15 cellular contexts compared by ENCODE assay signal in the genomic region with DNA sequence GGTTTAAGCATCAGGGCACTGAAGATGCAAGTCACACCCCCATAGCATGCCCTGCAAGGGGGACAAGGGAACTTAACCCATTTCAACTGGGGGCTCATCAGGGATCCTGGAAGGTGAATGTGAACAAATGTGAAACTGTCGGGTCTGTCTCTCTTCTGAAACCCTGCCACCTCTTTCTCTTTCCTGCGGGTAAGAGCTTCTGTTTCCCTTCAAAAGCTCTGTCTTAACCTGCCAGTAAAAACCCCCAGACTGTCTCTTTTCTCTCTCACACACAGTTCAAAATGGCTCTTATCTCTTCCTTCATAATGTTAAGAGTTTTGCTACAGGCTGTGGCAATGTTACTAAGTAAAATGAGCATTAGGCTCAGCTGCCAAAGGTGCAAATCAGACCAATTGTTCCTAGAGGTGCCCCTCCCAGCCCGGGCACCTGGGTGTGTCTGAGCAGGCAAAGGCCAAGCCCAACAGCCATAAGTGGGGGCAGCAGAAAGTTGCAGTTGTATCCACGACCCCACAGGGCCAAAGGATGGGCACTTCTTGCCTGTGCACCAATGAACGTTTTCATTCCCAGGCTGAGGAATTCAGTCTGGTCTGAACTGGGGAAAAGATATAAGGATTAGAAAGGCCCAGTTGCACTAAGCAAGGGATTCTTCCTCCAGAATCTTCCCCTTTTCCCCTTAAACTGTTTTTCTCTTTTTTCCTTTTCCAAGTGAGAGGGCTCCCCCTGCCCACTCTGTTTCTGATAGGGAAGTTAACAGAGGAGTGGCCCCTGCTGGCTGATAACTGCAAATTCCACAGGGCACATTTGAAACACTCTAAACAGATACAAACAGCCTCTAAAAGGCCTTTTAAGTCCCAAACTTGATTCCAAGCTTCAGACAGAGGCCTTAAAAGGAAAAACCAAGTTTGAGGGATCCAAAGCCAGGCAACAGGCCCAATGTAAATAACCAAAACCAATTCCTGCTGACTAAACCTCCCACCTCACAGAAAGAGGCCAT.
DNase-seq lines count a peak whose midpoint lies in the region; TF ChIP-seq lines count a peak whose summit lies in the region.
"Had no signal": no experiment of that assay in that cellular context is flagged by ENCODE, and none has a peak within 500 bp of the region (broad histone marks: within the 10 kb centered on the region; RNA-seq: fewer than 3 reads in every experiment).

No MANE protein-coding gene starts in this region.

- TF ChIP-seq CTCF in endothelial cell (IDR thresholded peaks at IDR 0.05; ENCODE audit: unreplicated experiment) (peak; percentile 34), osteocyte (IDR thresholded peaks at IDR 0.05) (peak; percentile 38)

- no peaks in the 10 kb centered on the region for H3K36me3 Mint-ChIP-seq in endothelial cell (ENCODE audit: low read depth, unreplicated experiment)
- no peaks in the 10 kb centered on the region for H3K36me3 Mint-ChIP-seq in osteocyte (ENCODE audit: unreplicated experiment)
- H3K36me3 Mint-ChIP-seq: CD8-positive, alpha-beta memory T cell had no signal

- no peaks in the 10 kb centered on the region; the same call in 1 of the 2 replicates for H3K9me3 ChIP-seq in NT2/D1 (ENCODE audit: insufficient read depth, low read length)

- H3K4me3 ChIP-seq in NT2/D1 (ENCODE audit: insufficient read length, low read depth), result no peak overlapping the region

- H3K4me1 ChIP-seq in NT2/D1 (ENCODE audit: insufficient read depth, insufficient read length), result no peaks in the 10 kb centered on the region

- H3K27me3 ChIP-seq in NT2/D1 (ENCODE audit: insufficient read depth, insufficient read length), result no peaks in the 10 kb centered on the region

- H3K27ac Mint-ChIP-seq in endothelial cell (ENCODE audit: unreplicated experiment) (no peak overlapping the region), osteocyte (ENCODE audit: unreplicated experiment) (no peak overlapping the region)
- H3K27ac Mint-ChIP-seq: activated CD4-positive, alpha-beta T cell treated with anti-CD3 and anti-CD28 coated beads, Interleukin-2, amount 10 ng/mL, durations not matched to agents 24 days and 14 days; activated naive CD8-positive, alpha-beta T cell treated with anti-CD3 and anti-CD28 coated beads, Interleukin-2, amount 50 U/mL, for 24 hours; CD8-positive, alpha-beta memory T cell had no signal

- H3K27me3 Mint-ChIP-seq in endothelial cell (ENCODE audit: unreplicated experiment) (peaks cover 1% of the 10 kb centered on the region), osteocyte (ENCODE audit: unreplicated experiment) (no peaks in the 10 kb centered on the region)
- H3K27me3 Mint-ChIP-seq: activated CD4-positive, alpha-beta T cell treated with anti-CD3 and anti-CD28 coated beads, Interleukin-2, amount 10 ng/mL, durations not matched to agents 24 days and 14 days; activated naive CD8-positive, alpha-beta T cell treated with anti-CD3 and anti-CD28 coated beads, Interleukin-2, amount 50 U/mL, for 24 hours; CD8-positive, alpha-beta memory T cell had no signal

- H3K9me3 Mint-ChIP-seq in endothelial cell (ENCODE audit: unreplicated experiment) (no peaks in the 10 kb centered on the region), osteocyte (ENCODE audit: unreplicated experiment) (peaks cover 18% of the 10 kb centered on the region)

- no peak overlapping the region for H3K9ac ChIP-seq in NT2/D1 (ENCODE audit: insufficient read length, low read depth)

- H3K4me3 Mint-ChIP-seq in endothelial cell (ENCODE audit: unreplicated experiment), result no peak overlapping the region
- no peak overlapping the region for H3K4me3 Mint-ChIP-seq in osteocyte (ENCODE audit: unreplicated experiment)
- H3K4me3 Mint-ChIP-seq: activated CD4-positive, alpha-beta T cell treated with anti-CD3 and anti-CD28 coated beads, Interleukin-2, amount 10 ng/mL, durations not matched to agents 24 days and 14 days; activated naive CD8-positive, alpha-beta T cell treated with anti-CD3 and anti-CD28 coated beads, Interleukin-2, amount 50 U/mL, for 24 hours; CD8-positive, alpha-beta memory T cell had no signal

- H3K4me1 Mint-ChIP-seq in endothelial cell (ENCODE audit: unreplicated experiment) (no peaks in the 10 kb centered on the region), osteocyte (ENCODE audit: unreplicated experiment) (peaks cover 6% of the 10 kb centered on the region)
- H3K4me1 Mint-ChIP-seq: activated CD4-positive, alpha-beta T cell treated with anti-CD3 and anti-CD28 coated beads, Interleukin-2, amount 10 ng/mL, durations not matched to agents 24 days and 14 days; activated naive CD8-positive, alpha-beta T cell treated with anti-CD3 and anti-CD28 coated beads, Interleukin-2, amount 50 U/mL, for 24 hours; CD8-positive, alpha-beta memory T cell had no signal

- no peaks in the 10 kb centered on the region for H3K36me3 ChIP-seq in NT2/D1 (ENCODE audit: insufficient read depth, insufficient read length, low read length)

- DNase-seq in NCI-H748 (lab: John Stamatoyannopoulos, UW; ENCODE audit: unreplicated experiment) (peak; percentile 14), NCI-H748 treated with DMSO at 0.1 percent for 48 hours (lab: John Stamatoyannopoulos, UW) (no peak), NT2/D1 (ENCODE audit: low read depth, low spot score) (peak; percentile 23), endothelial cell (ENCODE audit: low spot score) (peak; percentile 16), osteocyte (ENCODE audit: extremely low spot score, unreplicated experiment) (peak; percentile 81), hepatic stellate cell (ENCODE audit: low spot score) (no peak), kidney glomerular epithelial cell (lab: John Stamatoyannopoulos, UW) (no peak)
- DNase-seq in activated CD4-positive, alpha-beta T cell treated with anti-CD3 and anti-CD28 coated beads for 1 hour, result no peak
- DNase-seq: activated CD4-positive, alpha-beta T cell treated with anti-CD3 and anti-CD28 coated beads, Interleukin-2, amount 10 ng/mL, durations not matched to agents 24 days and 14 days; activated naive CD8-positive, alpha-beta T cell treated with anti-CD3 and anti-CD28 coated beads, Interleukin-2, amount 50 U/mL, for 24 hours; CD8-positive, alpha-beta memory T cell; GDM1; head of caudate nucleus; NCI-H187 treated with DMSO at 0.1 percent for 48 hours; SHP77 treated with DMSO at 0.1 percent for 48 hours had no signal

Comparison
In these comparisons a context has a peak if more than half of its experiments do, and no peak if none do; other contexts are left out.
1. DNase-seq: peak in NCI-H748 (single experiment), NT2/D1 (single experiment), endothelial cell (single experiment) and osteocyte (single experiment); none in NCI-H748 treated with DMSO at 0.1 percent for 48 hours (single experiment), activated CD4-positive, alpha-beta T cell treated with anti-CD3 and anti-CD28 coated beads for 1 hour (single experiment), hepatic stellate cell (single experiment) and kidney glomerular epithelial cell (single experiment).